ENCODE assay signal across 1 cellular context in the genomic region with DNA sequence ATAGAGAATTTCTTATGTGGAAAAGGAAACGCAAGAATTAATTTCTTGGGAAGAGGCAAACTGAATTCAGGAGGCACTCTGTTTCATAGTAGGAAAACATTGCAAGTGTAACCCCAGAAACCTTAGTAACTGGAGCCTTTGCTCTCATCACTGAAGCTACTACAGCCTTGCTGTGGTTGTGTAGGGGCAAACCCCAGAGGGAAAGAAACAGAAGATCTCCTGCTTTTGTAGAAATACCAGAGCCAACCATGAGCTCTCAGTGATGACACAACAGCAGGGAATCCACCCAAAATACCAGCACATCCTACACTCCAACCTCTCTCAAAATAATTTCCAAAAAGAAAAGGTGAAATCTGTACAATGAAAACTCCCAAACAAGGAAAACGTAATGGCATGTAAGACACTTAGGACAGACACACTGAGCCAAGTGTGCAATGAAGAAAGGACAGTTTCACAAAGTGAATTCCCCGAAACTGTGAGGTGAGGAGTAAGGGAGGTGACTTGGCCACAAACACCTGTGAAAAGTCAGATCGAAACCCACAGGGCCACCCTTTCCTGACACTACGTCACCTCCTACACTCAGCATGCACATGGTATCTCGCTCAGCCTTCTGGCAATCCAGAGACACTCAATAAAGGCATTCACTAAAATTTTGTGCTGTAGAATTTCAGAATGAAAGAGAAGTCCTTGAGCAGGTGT.
TF ChIP-seq lines count a peak whose summit lies in the region.

No MANE protein-coding gene starts in this region.

TF ChIP-seq in HepG2, 621 proteins besides CTCF, POLR2A, EP300 and RAD21:
- no peak for TF ChIP-seq KLF9 (CRISPR knock-in tag; IDR thresholded peaks at IDR 0.05; ENCODE audit: low read depth)
- no peak for TF ChIP-seq ZFP1 (CRISPR knock-in tag; IDR thresholded peaks at IDR 0.05)
- TF ChIP-seq, protein P1, sequence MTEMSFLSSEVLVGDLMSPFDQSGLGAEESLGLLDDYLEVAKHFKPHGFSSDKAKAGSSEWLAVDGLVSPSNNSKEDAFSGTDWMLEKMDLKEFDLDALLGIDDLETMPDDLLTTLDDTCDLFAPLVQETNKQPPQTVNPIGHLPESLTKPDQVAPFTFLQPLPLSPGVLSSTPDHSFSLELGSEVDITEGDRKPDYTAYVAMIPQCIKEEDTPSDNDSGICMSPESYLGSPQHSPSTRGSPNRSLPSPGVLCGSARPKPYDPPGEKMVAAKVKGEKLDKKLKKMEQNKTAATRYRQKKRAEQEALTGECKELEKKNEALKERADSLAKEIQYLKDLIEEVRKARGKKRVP (CRISPR knock-in tag; IDR thresholded peaks at IDR 0.05), result no peak
- TF ChIP-seq RBFOX2 (IDR thresholded peaks at IDR 0.05; ENCODE audit: low read depth, low read length), result no peak
- no peak for TF ChIP-seq CREM (IDR thresholded peaks at IDR 0.05)
- no peak for TF ChIP-seq CREM (CRISPR knock-in tag; IDR thresholded peaks at IDR 0.05)
- TF ChIP-seq ZNF841 (CRISPR knock-in tag; IDR thresholded peaks at IDR 0.05; ENCODE audit: borderline replicate concordance), result no peak
- TF ChIP-seq HNRNPK (IDR thresholded peaks at IDR 0.05; ENCODE audit: low read depth, low read length, poor library complexity, severe bottlenecking), result no peak
- TF ChIP-seq, protein P2, sequence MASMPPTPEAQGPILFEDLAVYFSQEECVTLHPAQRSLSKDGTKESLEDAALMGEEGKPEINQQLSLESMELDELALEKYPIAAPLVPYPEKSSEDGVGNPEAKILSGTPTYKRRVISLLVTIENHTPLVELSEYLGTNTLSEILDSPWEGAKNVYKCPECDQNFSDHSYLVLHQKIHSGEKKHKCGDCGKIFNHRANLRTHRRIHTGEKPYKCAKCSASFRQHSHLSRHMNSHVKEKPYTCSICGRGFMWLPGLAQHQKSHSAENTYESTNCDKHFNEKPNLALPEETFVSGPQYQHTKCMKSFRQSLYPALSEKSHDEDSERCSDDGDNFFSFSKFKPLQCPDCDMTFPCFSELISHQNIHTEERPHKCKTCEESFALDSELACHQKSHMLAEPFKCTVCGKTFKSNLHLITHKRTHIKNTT (CRISPR knock-in tag; IDR thresholded peaks at IDR 0.05), result no peak
